ENCODE assay signal across 19 cellular contexts in genomic region chr3:105885261-105885660, GRCh38. TPM values are rescaled to one million over a fixed set of nuclear protein-coding genes. Genes with fewer than 3 reads are reported as not detected.
DNase-seq lines count a peak whose midpoint lies in the region; ATAC-seq and TF ChIP-seq lines count a peak whose summit lies in the region.
"Had no signal": no experiment of that assay in that cellular context is flagged by ENCODE, and none has a peak within 500 bp of the region (broad histone marks: within the 10 kb centered on the region; RNA-seq: fewer than 3 reads in every experiment).

No MANE protein-coding gene starts in this region.

- H3K27ac ChIP-seq in right cardiac atrium (ENCODE audit: low read length): no peak overlapping the region
- H3K27ac ChIP-seq in GM23248: no peak overlapping the region
- no peak overlapping the region for H3K27ac ChIP-seq in gastrocnemius medialis
- no peak overlapping the region for H3K27ac ChIP-seq in left lung
- H3K27ac ChIP-seq: HL-60, PC-9 had no signal

- H3K9ac ChIP-seq in GM23248: no peak overlapping the region

- H3F3A ChIP-seq in GM23248 (ENCODE audit: insufficient read depth): peaks cover 12% of the 10 kb centered on the region

- H3K79me2 ChIP-seq in GM23248 (ENCODE audit: insufficient read depth): no peaks in the 10 kb centered on the region

- H3K4me3 ChIP-seq in right cardiac atrium (ENCODE audit: low read length) (no peak overlapping the region), GM23248 (no peak overlapping the region), gastrocnemius medialis (no peak overlapping the region), left lung (no peak overlapping the region)
- H3K4me3 ChIP-seq: K562, PC-9 had no signal

- in situ Hi-C loops in GM23248 (cut with MboI): no loop called here
- in situ Hi-C loops in gastrocnemius medialis (cut with MboI; ENCODE audit: low sequenced_read_pairs in 4 of 4): no loop called here

- intact Hi-C loops in Right ventricle myocardium superior (cut with DNase I) (no loop called here), right cardiac atrium (cut with DNase I) (loop anchor here in 1 of 4 donors (10.0 kb wide), 1 partner anchor 320 kb away; no protein-coding TSS in a partner anchor), gastrocnemius medialis (cut with DNase I; ENCODE audit: low total_unique reads) (no loop called here), left lung (cut with DNase I) (no loop called here)

- TF ChIP-seq POLR2A in gastrocnemius medialis (IDR thresholded peaks at IDR 0.05): no peak

- ATAC-seq in Right ventricle myocardium superior (ENCODE audit: poor library complexity) (peak; percentile 10), right cardiac atrium (no peak), gastrocnemius medialis (peak; percentile 56), left lung (no peak), GM19455 (IDR thresholded peaks at IDR 0.05; ENCODE audit: unreplicated experiment) (no peak), GM18502 (IDR thresholded peaks at IDR 0.05; ENCODE audit: poor library complexity, unreplicated experiment) (no peak)
- ATAC-seq: K562 had no signal

- H2AFZ ChIP-seq in GM23248: peak overlapping the region; percentile 20; the same call in 1 of the 2 replicates
- H2AFZ ChIP-seq: PC-9 had no signal

- no peak overlapping the region for H3K4me2 ChIP-seq in GM23248 (ENCODE audit: unreplicated experiment)
- H3K4me2 ChIP-seq: PC-9 had no signal

- 37% methylated on average over 2 of the region's 2 CpGs for WGBS in right cardiac atrium
- 4 to 6% methylated on average over 2 of the region's 2 CpGs for WGBS in GM23248 (ENCODE audit: low coverage in 1 of 2, low lambda C conversion rate in 2 of 2, missing lambda C conversion rate in 2 of 2), 2 experiments

- no peaks in the 10 kb centered on the region for H3K36me3 ChIP-seq in GM23248 (ENCODE audit: low read depth)
- H3K36me3 ChIP-seq in gastrocnemius medialis: no peaks in the 10 kb centered on the region
- H3K36me3 ChIP-seq in left lung: no peaks in the 10 kb centered on the region

- H3K9me2 ChIP-seq in GM23248 (ENCODE audit: insufficient read depth): no peaks in the 10 kb centered on the region

- H3K27me3 ChIP-seq in right cardiac atrium (ENCODE audit: control insufficient read depth, insufficient read depth) (no peaks in the 10 kb centered on the region), GM23248 (replicated peaks; ENCODE audit: insufficient read depth) (no peaks in the 10 kb centered on the region), gastrocnemius medialis (no peaks in the 10 kb centered on the region), left lung (no peaks in the 10 kb centered on the region)

- TF ChIP-seq CTCF in gastrocnemius medialis (IDR thresholded peaks at IDR 0.05 in 4 of 5, conservative IDR thresholded peaks at IDR 0.05 in 1 of 5) (no peak), left lung (IDR thresholded peaks at IDR 0.05) (no peak)

- DNase-seq in Right ventricle myocardium superior (no peak), right cardiac atrium (no peak), GM23248 (peak; percentile 25), dermis microvascular lymphatic vessel endothelial cell (ENCODE audit: low read depth in 2 of 2) (peak; percentile 78 to 84), gastrocnemius medialis (no peak), left lung (no peak)
- DNase-seq: CD4-positive, CD25-positive, alpha-beta regulatory T cell; EL; H9; NCI-H1048; NCI-H1694 treated with DMSO at 0.1 percent for 48 hours; NCI-H2107; NCI-H2227 treated with DMSO at 0.1 percent for 48 hours; NCI-H524 treated with DMSO at 0.1 percent for 48 hours; PC-9 had no signal

- H3K4me1 ChIP-seq in right cardiac atrium (ENCODE audit: control insufficient read depth, insufficient read depth, low read length): no peaks in the 10 kb centered on the region
- H3K4me1 ChIP-seq in GM23248 (ENCODE audit: insufficient read depth): peaks cover 20% of the 10 kb centered on the region
- peaks cover 0 to 5% of the 10 kb centered on the region in 2 donors for H3K4me1 ChIP-seq in gastrocnemius medialis
- no peaks in the 10 kb centered on the region for H3K4me1 ChIP-seq in left lung

- H3K9me3 ChIP-seq in right cardiac atrium (ENCODE audit: control insufficient read depth, low read length) (no peaks in the 10 kb centered on the region), GM23248 (ENCODE audit: low read depth) (no peaks in the 10 kb centered on the region), gastrocnemius medialis (no peaks in the 10 kb centered on the region), left lung (no peaks in the 10 kb centered on the region)

- H4K20me1 ChIP-seq in GM23248 (ENCODE audit: insufficient read depth): no peaks in the 10 kb centered on the region

RNA-seq across cellular contexts. Expression of gene CBLB, which starts 16.4 kb away (rescaled TPM):
- total RNA-seq in Right ventricle myocardium superior (56.7 TPM), right cardiac atrium (10 to 100 TPM; 36.6 to 45.0 (median 43.0) TPM), dermis microvascular lymphatic vessel endothelial cell (9.1 and 10.5 TPM in 2 replicates), gastrocnemius medialis (10 to 100 TPM; 14.8 to 46.4 (median 21.6) TPM), left lung (10 to 100 TPM; 30.7 to 34.7 TPM)
- polyA plus RNA-seq in right cardiac atrium (18.0 TPM), GM23248 (2016; fragmentation: Nextera tagmentation; extraction: Ambion mirVana) (36.4 and 41.9 TPM in 2 replicates)
- total RNA-seq in GM23248 (2014; rRNA removed; shearing (Covaris generic)): 36.6 and 60.7 TPM in 2 replicates

Comparison
In these comparisons a context has a peak if more than half of its experiments do, and no peak if none do; other contexts are left out.
1. ATAC-seq: peak in Right ventricle myocardium superior (single experiment) and gastrocnemius medialis (2 of 2); none in right cardiac atrium (0 of 2), left lung (single experiment), GM19455 (single experiment) and GM18502 (single experiment).
2. DNase-seq: peak in GM23248 (single experiment) and dermis microvascular lymphatic vessel endothelial cell (2 of 2); none in Right ventricle myocardium superior (single experiment), right cardiac atrium (0 of 3), gastrocnemius medialis (0 of 2) and left lung (0 of 2).